8 cellular contexts compared by ENCODE assay signal in genomic region chr15:39580117-39580629, GRCh38. TPM values are rescaled to one million over a fixed set of nuclear protein-coding genes. Genes with fewer than 3 reads are reported as not detected.
DNase-seq lines count a peak whose midpoint lies in the region; ATAC-seq and TF ChIP-seq lines count a peak whose summit lies in the region.

No MANE protein-coding gene starts in this region.

- no TSS peak for BruUV-seq in MCF 10A (replicated peaks; lab: Mats Ljungman, UMichigan)

- no peaks in the 10 kb centered on the region for H3K9me3 Mint-ChIP-seq in MCF 10A (ENCODE audit: unreplicated experiment)

- intact Hi-C loops in MCF 10A (cut with micrococcal nuclease) = loop anchor here (1.0 to 5.0 kb wide), 8 partner anchors 68 to 873 kb away; no protein-coding TSS in a partner anchor

- H3K9me3 ChIP-seq in iPS-20b (ENCODE audit: insufficient read depth, low read depth, low read length) (no peaks in the 10 kb centered on the region), skeletal muscle tissue (ENCODE audit: control insufficient read depth in 3 of 3, low read length in 3 of 3) (no peaks in the 10 kb centered on the region)

- H3K4me3 ChIP-seq in GM12875 (ENCODE audit: low read depth, low read length) = peak overlapping the region; percentile 28
- peak overlapping the region; percentile 84 for H3K4me3 ChIP-seq in iPS-20b (ENCODE audit: low read length)
- H3K4me3 ChIP-seq in skeletal muscle tissue (ENCODE audit: low read length in 3 of 3) = peak overlapping the region; percentile 67 to 76 (median 68)

- CTCF ChIA-PET in MCF 10A (lab: Yijun Ruan, JAX) = interaction anchor here (0.6 to 8.4 kb wide), 46 partner anchors 10 to 874 kb away, joined by 3 to 141 read pairs (median 4); no protein-coding TSS in a partner anchor

- ATAC-seq in HG02885 (IDR thresholded peaks at IDR 0.05; ENCODE audit: poor library complexity, unreplicated experiment) = peak; percentile 89
- ATAC-seq in GM18870 (IDR thresholded peaks at IDR 0.05; ENCODE audit: unreplicated experiment) = no peak

- H3K36me3 Mint-ChIP-seq in MCF 10A (ENCODE audit: insufficient read depth, unreplicated experiment) = peaks cover 40% of the 10 kb centered on the region

- H3K27me3 Mint-ChIP-seq in MCF 10A (ENCODE audit: insufficient read depth, unreplicated experiment) = no peaks in the 10 kb centered on the region

- peak overlapping the region; percentile 24 for H3K27ac Mint-ChIP-seq in MCF 10A (ENCODE audit: low read depth, unreplicated experiment)

- H3K9ac ChIP-seq in iPS-20b (ENCODE audit: low read depth, low read length) (peak overlapping the region; percentile 81; the same call in 1 of the 2 replicates), skeletal muscle tissue (ENCODE audit: low read depth in 1 of 3, low read length in 3 of 3) (peak overlapping the region; percentile 70 to 71 (median 70))

- H3K4me1 ChIP-seq in iPS-20b (ENCODE audit: insufficient read depth, low read length) (peaks cover 21% of the 10 kb centered on the region), skeletal muscle tissue (ENCODE audit: control insufficient read depth in 3 of 3, insufficient read depth in 3 of 3, low read length in 3 of 3) (peaks cover 4 to 25% (median 14%) of the 10 kb centered on the region in 3 donors)

- H3K36me3 ChIP-seq in iPS-20b (ENCODE audit: insufficient read depth, low read depth, low read length) (peaks cover 34% of the 10 kb centered on the region), skeletal muscle tissue (ENCODE audit: control insufficient read depth in 3 of 3, insufficient read depth in 3 of 3, low read length in 3 of 3) (no peaks in the 10 kb centered on the region)

- POLR2A ChIA-PET in MCF 10A (lab: Yijun Ruan, JAX) = interaction anchor here (0.6 to 4.7 kb wide), 28 partner anchors 19 to 985 kb away, joined by 3 to 69 read pairs (median 5); no protein-coding TSS in a partner anchor

- H3K4me1 Mint-ChIP-seq in MCF 10A (ENCODE audit: insufficient read depth, unreplicated experiment) = peaks cover 38% of the 10 kb centered on the region

- DNase-seq in NCI-H2107 treated with DMSO at 0.1 percent for 48 hours (lab: John Stamatoyannopoulos, UW; ENCODE audit: unreplicated experiment) (peak; percentile 24), MCF 10A (ENCODE audit: unreplicated experiment) (peak; percentile 95)

- H3K27me3 ChIP-seq in iPS-20b (ENCODE audit: insufficient read depth, low read length) (peaks cover 14% of the 10 kb centered on the region), skeletal muscle tissue (ENCODE audit: control insufficient read depth in 3 of 3, insufficient read depth in 3 of 3, low read length in 3 of 3) (peaks cover 0 to 3% (median 2%) of the 10 kb centered on the region in 3 donors)

- peak overlapping the region; percentile 78 for H3K4me3 Mint-ChIP-seq in MCF 10A (ENCODE audit: unreplicated experiment)

- TF ChIP-seq CTCF in GM12875 (IDR thresholded peaks at IDR 0.05; ENCODE audit: borderline replicate concordance, insufficient read depth, low read depth, low read length) (peak; percentile 96), VCaP (conservative IDR thresholded peaks at IDR 0.05) (peak; percentile 93), MCF 10A (IDR thresholded peaks at IDR 0.05; ENCODE audit: unreplicated experiment) (peak; percentile 96)

- H3K27ac ChIP-seq in VCaP (peak overlapping the region; percentile 94), iPS-20b (ENCODE audit: low read length) (peak overlapping the region; percentile 81), skeletal muscle tissue (ENCODE audit: low read depth, low read length) (peak overlapping the region; percentile 77)

RNA-seq across cellular contexts. Expression of gene THBS1, which starts 0.7 kb away (rescaled TPM):
- 103 and 393 TPM in 2 replicates for total RNA-seq in MCF 10A (2022)
- total RNA-seq in skeletal muscle tissue = 150 TPM

Comparison
In these comparisons a context has a peak if more than half of its experiments do, and no peak if none do; other contexts are left out.
1. H3K4me3 ChIP-seq: peak in every context shown above with its lines; median percentile 84 in iPS-20b; 68 in skeletal muscle tissue; 28 in GM12875.